13 cellular contexts compared by ENCODE assay signal in the genomic region with DNA sequence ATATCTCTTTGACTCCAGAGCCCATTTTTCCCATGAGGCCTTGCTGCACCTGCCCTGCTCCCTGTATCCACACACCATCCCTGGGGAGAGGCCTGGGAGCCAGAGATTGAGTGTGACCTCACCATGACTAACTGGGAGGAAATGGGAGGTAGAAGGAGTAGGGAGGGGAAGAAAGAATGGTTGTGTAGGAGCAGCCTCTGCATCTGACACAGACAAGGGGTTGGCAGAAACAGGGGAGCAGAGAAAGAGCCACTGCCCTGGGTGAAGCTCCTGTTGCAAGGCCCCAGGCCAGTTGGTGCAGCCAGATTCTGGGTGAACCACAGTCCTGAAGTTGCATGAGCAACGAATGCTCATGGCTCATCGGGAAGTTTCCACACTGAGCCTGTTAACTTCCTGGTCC. TPM values are rescaled to one million over a fixed set of nuclear protein-coding genes. Genes with fewer than 3 reads are reported as not detected.
DNase-seq lines count a peak whose midpoint lies in the region; ATAC-seq and TF ChIP-seq lines count a peak whose summit lies in the region.
"Had no signal": no experiment of that assay in that cellular context is flagged by ENCODE, and none has a peak within 500 bp of the region (broad histone marks: within the 10 kb centered on the region; RNA-seq: fewer than 3 reads in every experiment).

No MANE protein-coding gene starts in this region.

- POLR2A ChIA-PET in SK-N-SH (lab: Yijun Ruan, JAX), result no interaction called here

- 90% methylated on average over 2 of the region's 2 CpGs for WGBS in SK-N-SH (ENCODE audit: low lambda C conversion rate)
- WGBS in suprapubic skin, result 56% methylated on average over 2 of the region's 2 CpGs

- no peaks in the 10 kb centered on the region for H4K20me1 ChIP-seq in SK-N-SH (ENCODE audit: insufficient read depth)

- TF ChIP-seq RAD21 in SK-N-SH (IDR thresholded peaks at IDR 0.05; ENCODE audit: low read length), result no peak

- no peak overlapping the region for H3K4me2 ChIP-seq in SK-N-SH

- H3K27ac ChIP-seq in SK-N-SH (ENCODE audit: low read depth in 2 of 2, low read length in 1 of 2), result no peak overlapping the region
- H3K27ac ChIP-seq in suprapubic skin, result peak overlapping the region; percentile 75
- H3K27ac ChIP-seq: neutrophil, thyroid gland had no signal

- CTCF ChIA-PET in SK-N-SH (lab: Yijun Ruan, JAX), result no interaction called here

- no peak for TF ChIP-seq POLR2A in suprapubic skin (IDR thresholded peaks at IDR 0.05)

- TF ChIP-seq EP300 in SK-N-SH (IDR thresholded peaks at IDR 0.05; ENCODE audit: borderline replicate concordance in 1 of 2, low read depth in 1 of 2, low read length in 1 of 2) (no peak), suprapubic skin (IDR thresholded peaks at IDR 0.05) (no peak)

- H2AFZ ChIP-seq in SK-N-SH (ENCODE audit: low read depth), result peak overlapping the region; percentile 63; the same call in 1 of the 2 replicates

- H3K4me3 ChIP-seq in SK-N-SH (ENCODE audit: low read depth in 2 of 2, low read length in 1 of 2), result no peak overlapping the region
- H3K4me3 ChIP-seq in suprapubic skin, result no peak overlapping the region
- H3K4me3 ChIP-seq: thyroid gland had no signal

- no peak overlapping the region for H3K9ac ChIP-seq in SK-N-SH

- H3K9me2 ChIP-seq in SK-N-SH, result no peaks in the 10 kb centered on the region

- no peaks in the 10 kb centered on the region for H3K9me3 ChIP-seq in SK-N-SH
- H3K9me3 ChIP-seq in suprapubic skin, result no peaks in the 10 kb centered on the region
- H3K9me3 ChIP-seq: neutrophil, thyroid gland had no signal

- DNase-seq in HCEC 1CT, result peak; percentile 55
- DNase-seq in SK-N-SH, result no peak
- DNase-seq in fibroblast of peridontal ligament (ENCODE audit: extremely low read depth), result peak; percentile 44
- no peak for DNase-seq in suprapubic skin (ENCODE audit: low spot score in 2 of 2)
- no peak for DNase-seq in NCI-H82 (lab: John Stamatoyannopoulos, UW)
- no peak for DNase-seq in NCI-H2029 (lab: John Stamatoyannopoulos, UW)
- no peak for DNase-seq in T-helper 2 cell
- DNase-seq: activated CD4-positive, alpha-beta T cell treated with anti-CD3 and anti-CD28 coated beads, Interleukin-2, amount 10 ng/mL, durations not matched to agents 24 days and 14 days; aorta; effector CD4-positive, alpha-beta T cell; thyroid gland had no signal

- H3F3A ChIP-seq in SK-N-SH (replicated peaks; ENCODE audit: insufficient read depth), result no peaks in the 10 kb centered on the region

- TF ChIP-seq CTCF in SK-N-SH (IDR thresholded peaks at IDR 0.05) (no peak), suprapubic skin (IDR thresholded peaks at IDR 0.05) (no peak)

- no peaks in the 10 kb centered on the region for H3K79me2 ChIP-seq in SK-N-SH (ENCODE audit: insufficient read depth)

- ATAC-seq in GM21529 (IDR thresholded peaks at IDR 0.05; ENCODE audit: unreplicated experiment), result no peak

- no peaks in the 10 kb centered on the region for H3K4me1 ChIP-seq in SK-N-SH (ENCODE audit: control insufficient read depth in 1 of 2, insufficient read depth in 2 of 2, low read depth in 1 of 2, low read length in 1 of 2)
- H3K4me1 ChIP-seq in suprapubic skin, result peaks cover 17% of the 10 kb centered on the region
- H3K4me1 ChIP-seq: thyroid gland had no signal

- no peaks in the 10 kb centered on the region for H3K36me3 ChIP-seq in SK-N-SH (replicated peaks in 1 of 2; ENCODE audit: control insufficient read depth in 1 of 2, insufficient read depth in 2 of 2, low read length in 1 of 2)
- no peaks in the 10 kb centered on the region for H3K36me3 ChIP-seq in suprapubic skin
- H3K36me3 ChIP-seq: neutrophil, thyroid gland had no signal

- H3K27me3 ChIP-seq in SK-N-SH (ENCODE audit: insufficient read depth) (no peaks in the 10 kb centered on the region; the same call in 1 of the 2 replicates), suprapubic skin (no peaks in the 10 kb centered on the region)
- H3K27me3 ChIP-seq: thyroid gland had no signal

TF ChIP-seq in SK-N-SH, 30 proteins besides CTCF, POLR2A, EP300 and RAD21:
- no peak for TF ChIP-seq RFX5 (IDR thresholded peaks at IDR 0.05; ENCODE audit: low read length)
- no peak for TF ChIP-seq SMC3 (IDR thresholded peaks at IDR 0.05; ENCODE audit: low read depth, low read length)
- TF ChIP-seq TCF12 (IDR thresholded peaks at IDR 0.05), result peak; percentile 48; the same call in 1 of the 2 replicates
- no peak for TF ChIP-seq NRF1 (IDR thresholded peaks at IDR 0.05; ENCODE audit: low read depth, low read length)
- TF ChIP-seq, protein P1, sequence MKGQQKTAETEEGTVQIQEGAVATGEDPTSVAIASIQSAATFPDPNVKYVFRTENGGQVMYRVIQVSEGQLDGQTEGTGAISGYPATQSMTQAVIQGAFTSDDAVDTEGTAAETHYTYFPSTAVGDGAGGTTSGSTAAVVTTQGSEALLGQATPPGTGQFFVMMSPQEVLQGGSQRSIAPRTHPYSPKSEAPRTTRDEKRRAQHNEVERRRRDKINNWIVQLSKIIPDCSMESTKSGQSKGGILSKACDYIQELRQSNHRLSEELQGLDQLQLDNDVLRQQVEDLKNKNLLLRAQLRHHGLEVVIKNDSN (IDR thresholded peaks at IDR 0.05; ENCODE audit: borderline replicate concordance, low read depth), result no peak
- TF ChIP-seq FOSL2 (IDR thresholded peaks at IDR 0.05; ENCODE audit: borderline replicate concordance, low read depth), result peak; percentile 81
- peak; percentile 31; the same call in 1 of the 2 replicates for TF ChIP-seq JUND (IDR thresholded peaks at IDR 0.05)
- no peak for TF ChIP-seq NFIC (IDR thresholded peaks at IDR 0.05; ENCODE audit: borderline replicate concordance)
- TF ChIP-seq IRF3 (IDR thresholded peaks at IDR 0.05; ENCODE audit: low read depth, low read length), result no peak

RNA-seq across cellular contexts. Expression of gene POU2F3, which starts 32.4 kb away (rescaled TPM):
- 0.02 TPM in 1 of 2 replicates, not detected in the other for polyA plus RNA-seq in SK-N-SH (2012; rRNA removed)
- 0.01 and 0.03 TPM in 2 replicates for polyA plus RNA-seq in SK-N-SH (2012; cell fraction: cytosol; rRNA removed)
- not detected in 2 replicates for polyA plus RNA-seq in SK-N-SH (2012; cell fraction: nucleus; rRNA removed)
- 100 to 1,000 TPM in 2 of 4 donors, 10 to 100 TPM in 2; 58.2 to 219 (median 105) TPM for total RNA-seq in suprapubic skin
- total RNA-seq: activated CD4-positive, alpha-beta T cell treated with anti-CD3 and anti-CD28 coated beads, Interleukin-2, amount 10 ng/mL, durations not matched to agents 24 days and 14 days; aorta had no signal

RNA-seq across cellular contexts. Expression of gene TLCD5, which starts 52.8 kb away (rescaled TPM):
- 12.7 and 18.7 TPM in 2 replicates for polyA plus RNA-seq in SK-N-SH (2012; rRNA removed)
- polyA plus RNA-seq in SK-N-SH (2012; cell fraction: cytosol; rRNA removed), result 14.6 and 15.1 TPM in 2 replicates
- 23.2 and 40.2 TPM in 2 replicates for polyA plus RNA-seq in SK-N-SH (2012; cell fraction: nucleus; rRNA removed)
- total RNA-seq in suprapubic skin, result 1 to 10 TPM in 2 of 4 donors, under 1 TPM in 2; 0.83 to 2.3 (median 1.5) TPM

Comparison
In these comparisons a context has a peak if more than half of its experiments do, and no peak if none do; other contexts are left out.
1. DNase-seq: peak in HCEC 1CT (single experiment) and fibroblast of peridontal ligament (single experiment); none in SK-N-SH (single experiment), suprapubic skin (0 of 2), NCI-H82 (single experiment), NCI-H2029 (single experiment) and T-helper 2 cell (0 of 5).